8 cellular contexts compared by ENCODE assay signal in genomic region chrX:100447563-100448397, GRCh38. TPM values are rescaled to one million over a fixed set of nuclear protein-coding genes. Genes with fewer than 3 reads are reported as not detected.
A peak's percentile ranks its signal among the peaks of the same experiment; 100 is the strongest.
DNase-seq lines count a peak whose midpoint lies in the region; ATAC-seq and TF ChIP-seq lines count a peak whose summit lies in the region.

No MANE protein-coding gene starts in this region.

- no peaks in the 10 kb centered on the region for H3K27me3 ChIP-seq in HL-60 (ENCODE audit: insufficient read depth, poor library complexity, severe bottlenecking)
- no peaks in the 10 kb centered on the region for H3K27me3 ChIP-seq in neutrophil

- no peaks in the 10 kb centered on the region for H3K36me3 Mint-ChIP-seq in activated B cell treated with CpG ODN at 0.5 μM for 24 hours (ENCODE audit: low read depth)

- no peaks in the 10 kb centered on the region for H3K9me3 Mint-ChIP-seq in activated B cell treated with CpG ODN at 0.5 μM for 24 hours

- H3K36me3 ChIP-seq in neutrophil: no peaks in the 10 kb centered on the region

- intact Hi-C loops in activated B cell treated with CpG ODN at 0.5 μM for 24 hours (cut with micrococcal nuclease): no loop called here

- H3K4me1 ChIP-seq in neutrophil (ENCODE audit: control insufficient read depth in 1 of 2, insufficient read depth in 1 of 2, low read depth in 1 of 2, low read length in 1 of 2): no peaks in the 10 kb centered on the region

- H3K4me3 Mint-ChIP-seq in activated B cell treated with CpG ODN at 0.5 μM for 24 hours: no peak overlapping the region

- H3K4me3 ChIP-seq in HL-60 (replicated peaks; ENCODE audit: insufficient read depth, low read length) (no peak overlapping the region), fibroblast of villous mesenchyme (ENCODE audit: low read depth, low read length) (no peak overlapping the region), neutrophil (ENCODE audit: low read depth in 1 of 2, low read length in 1 of 2) (no peak overlapping the region)

- ATAC-seq in activated B cell treated with CpG ODN at 0.5 μM for 24 hours (ENCODE audit: low read depth): peak; percentile 49

- POLR2A ChIA-PET in activated B cell treated with CpG ODN at 0.5 μM for 24 hours (lab: Charles Lee): no interaction called here

- no peaks in the 10 kb centered on the region for H3K9me3 ChIP-seq in neutrophil

- H3K27ac ChIP-seq in HL-60 (replicated peaks): no peak overlapping the region
- H3K27ac ChIP-seq in neutrophil: no peak overlapping the region

- CTCF ChIA-PET in activated B cell treated with CpG ODN at 0.5 μM for 24 hours (lab: Charles Lee): interaction anchor here (1.5 kb wide), 1 partner anchor 36 kb away, joined by 3 read pairs; no protein-coding TSS in a partner anchor

- no peak overlapping the region for H3K27ac Mint-ChIP-seq in activated B cell treated with CpG ODN at 0.5 μM for 24 hours

- H3K4me1 Mint-ChIP-seq in activated B cell treated with CpG ODN at 0.5 μM for 24 hours: no peaks in the 10 kb centered on the region

- H3K27me3 Mint-ChIP-seq in activated B cell treated with CpG ODN at 0.5 μM for 24 hours: peaks cover 6% of the 10 kb centered on the region

- peak; percentile 16 to 32 for DNase-seq in stimulated activated CD4-positive, alpha-beta T cell treated with anti-CD3 and anti-CD28 coated beads, Interleukin-2, amount 100 ng/mL, for 24 hours
- DNase-seq in stimulated activated CD4-positive, alpha-beta T cell treated with anti-CD3 and anti-CD28 coated beads, Interleukin-12 subunit alpha, Interleukin-12 subunit beta, amount 100 ng/mL, for 4 hours: no peak
- DNase-seq in HL-60 (ENCODE audit: low read depth in 1 of 2, low spot score in 1 of 2) (peak in 1 of 2 experiments; percentile 4), activated B cell treated with CpG ODN at 0.5 μM for 24 hours (no peak), fibroblast of villous mesenchyme (ENCODE audit: low read depth) (peak; percentile 14), OCI-M2 (lab: John Stamatoyannopoulos, UW; ENCODE audit: unreplicated experiment) (no peak), NK-92 (lab: John Stamatoyannopoulos, UW; ENCODE audit: unreplicated experiment) (no peak)

- TF ChIP-seq CTCF in HL-60 (IDR thresholded peaks at IDR 0.05; ENCODE audit: insufficient read depth, low read length) (peak; percentile 18), activated B cell treated with CpG ODN at 0.5 μM for 24 hours (IDR thresholded peaks at IDR 0.05) (peak; percentile 44), fibroblast of villous mesenchyme (IDR thresholded peaks at IDR 0.05; ENCODE audit: insufficient read depth, low read depth, low read length) (peak; percentile 74), neutrophil (IDR thresholded peaks at IDR 0.05) (peak; percentile 18)

RNA-seq across cellular contexts. Expression of gene PCDH19, which starts 37.7 kb away (rescaled TPM):
- total RNA-seq in activated B cell treated with CpG ODN at 0.5 μM for 24 hours (not detected in 2 replicates), fibroblast of villous mesenchyme (0.32 and 0.86 TPM in 2 replicates)

Comparison
In these comparisons a context has a peak if more than half of its experiments do, and no peak if none do; other contexts are left out.
1. DNase-seq: peak in stimulated activated CD4-positive, alpha-beta T cell treated with anti-CD3 and anti-CD28 coated beads, Interleukin-2, amount 100 ng/mL, for 24 hours (2 of 2) and fibroblast of villous mesenchyme (single experiment); none in stimulated activated CD4-positive, alpha-beta T cell treated with anti-CD3 and anti-CD28 coated beads, Interleukin-12 subunit alpha, Interleukin-12 subunit beta, amount 100 ng/mL, for 4 hours (single experiment), activated B cell treated with CpG ODN at 0.5 μM for 24 hours (single experiment), OCI-M2 (single experiment) and NK-92 (single experiment).
2. CTCF ChIP-seq: peak in every context shown above with its lines; median percentile 74 in fibroblast of villous mesenchyme; 44 in activated B cell treated with CpG ODN at 0.5 μM for 24 hours; 18 in HL-60; 18 in neutrophil.